In genomic region chr3:132964267-132964666, GRCh38 we compare ENCODE assay signal across 24 cellular contexts.
"Had no signal": no experiment of that assay in that cellular context is flagged by ENCODE, and none has a peak within 500 bp of the region (broad histone marks: within the 10 kb centered on the region; RNA-seq: fewer than 3 reads in every experiment).

No MANE protein-coding gene starts in this region.

- H3K36me3 Mint-ChIP-seq: activated CD8-positive, alpha-beta memory T cell treated with anti-CD3 and anti-CD28 coated beads, Interleukin-2, amount 10 ng/mL, durations not matched to agents 7 days and 5 days; activated naive CD4-positive, alpha-beta T cell treated with anti-CD3 and anti-CD28 coated beads, Interleukin-2, amount 50 U/mL, for 72 hours; natural killer cell treated with Interleukin-12 subunit alpha and Interleukin-12 subunit beta and Interleukin-15 and Interleukin-18, amount 100 ng/mL, for 72 hours had no signal

- ATAC-seq: activated CD4-positive, alpha-beta T cell treated with anti-CD3 and anti-CD28 coated beads for 36 hours; activated CD8-positive, alpha-beta memory T cell treated with anti-CD3 and anti-CD28 coated beads, Interleukin-2, amount 10 ng/mL, durations not matched to agents 7 days and 5 days; activated CD8-positive, alpha-beta T cell treated with anti-CD3 and anti-CD28 coated beads, Interleukin-2, amount 10 ng/mL, durations not matched to agents 7 days and 5 days; activated naive CD4-positive, alpha-beta T cell treated with anti-CD3 and anti-CD28 coated beads, Interleukin-2, amount 50 U/mL, for 72 hours; left lung; lower lobe of right lung; mucosa of descending colon; natural killer cell treated with Interleukin-12 subunit alpha and Interleukin-12 subunit beta and Interleukin-15 and Interleukin-18, amount 100 ng/mL, for 72 hours; right cardiac atrium had no signal

- DNase-seq: activated CD4-positive, alpha-beta T cell treated with anti-CD3 and anti-CD28 coated beads for 36 hours; activated CD4-positive, CD25-positive, alpha-beta regulatory T cell; activated CD8-positive, alpha-beta memory T cell treated with anti-CD3 and anti-CD28 coated beads, Interleukin-2, amount 10 ng/mL, durations not matched to agents 7 days and 5 days; activated CD8-positive, alpha-beta T cell treated with anti-CD3 and anti-CD28 coated beads, Interleukin-2, amount 10 ng/mL, durations not matched to agents 7 days and 5 days; activated T-cell treated with anti-CD3 and anti-CD28 coated beads, Interleukin-2, amount 50 U/mL, for 48 hours; central memory CD4-positive, alpha-beta T cell; effector CD4-positive, alpha-beta T cell; esophagus squamous epithelium; foreskin melanocyte; left lung; lower lobe of right lung; mesenchymal stem cell; mucosa of descending colon; posterior cingulate gyrus; right cardiac atrium; spleen; stimulated activated naive CD4-positive, alpha-beta T cell; T1000; testis; transverse colon had no signal

- H3K4me3 Mint-ChIP-seq: activated CD4-positive, alpha-beta T cell treated with anti-CD3 and anti-CD28 coated beads for 36 hours; activated CD8-positive, alpha-beta memory T cell treated with anti-CD3 and anti-CD28 coated beads, Interleukin-2, amount 10 ng/mL, durations not matched to agents 7 days and 5 days; activated CD8-positive, alpha-beta T cell treated with anti-CD3 and anti-CD28 coated beads, Interleukin-2, amount 10 ng/mL, durations not matched to agents 7 days and 5 days; dendritic cell treated with granulocyte-macrophage colony-stimulating factor and Interleukin-4, amounts not matched to agents 40 ng/mL and 50 ng/mL, for 4 days; natural killer cell treated with Interleukin-12 subunit alpha and Interleukin-12 subunit beta and Interleukin-15 and Interleukin-18, amount 100 ng/mL, for 72 hours had no signal

- H3K27me3 Mint-ChIP-seq: activated CD4-positive, alpha-beta T cell treated with anti-CD3 and anti-CD28 coated beads for 36 hours; dendritic cell treated with granulocyte-macrophage colony-stimulating factor and Interleukin-4, amounts not matched to agents 40 ng/mL and 50 ng/mL, for 4 days; natural killer cell treated with Interleukin-12 subunit alpha and Interleukin-12 subunit beta and Interleukin-15 and Interleukin-18, amount 100 ng/mL, for 72 hours had no signal

- H3K9me3 Mint-ChIP-seq: activated T-helper 2 cell treated with anti-CD3 and anti-CD28 coated beads, Interferon-gamma antibody, Interleukin-2, Interleukin-4, amounts not matched to agents 10 μg/mL and 5 μg/mL and 100 μg/mL, durations not matched to agents 14 hours and 24 hours and 36 hours; dendritic cell treated with granulocyte-macrophage colony-stimulating factor and Interleukin-4, amounts not matched to agents 40 ng/mL and 50 ng/mL, for 4 days had no signal

- H3K4me1 Mint-ChIP-seq: activated CD4-positive, alpha-beta T cell treated with anti-CD3 and anti-CD28 coated beads for 36 hours; activated CD8-positive, alpha-beta memory T cell treated with anti-CD3 and anti-CD28 coated beads, Interleukin-2, amount 10 ng/mL, durations not matched to agents 7 days and 5 days had no signal

- H3K27ac Mint-ChIP-seq: activated CD4-positive, alpha-beta T cell treated with anti-CD3 and anti-CD28 coated beads for 36 hours; activated CD8-positive, alpha-beta memory T cell treated with anti-CD3 and anti-CD28 coated beads, Interleukin-2, amount 10 ng/mL, durations not matched to agents 7 days and 5 days; activated CD8-positive, alpha-beta T cell treated with anti-CD3 and anti-CD28 coated beads, Interleukin-2, amount 10 ng/mL, durations not matched to agents 7 days and 5 days; activated naive CD4-positive, alpha-beta T cell treated with anti-CD3 and anti-CD28 coated beads, Interleukin-2, amount 50 U/mL, for 72 hours; activated T-helper 2 cell treated with anti-CD3 and anti-CD28 coated beads, Interferon-gamma antibody, Interleukin-2, Interleukin-4, amounts not matched to agents 10 μg/mL and 5 μg/mL and 100 μg/mL, durations not matched to agents 14 hours and 24 hours and 36 hours; dendritic cell treated with granulocyte-macrophage colony-stimulating factor and Interleukin-4, amounts not matched to agents 40 ng/mL and 50 ng/mL, for 4 days; natural killer cell treated with Interleukin-12 subunit alpha and Interleukin-12 subunit beta and Interleukin-15 and Interleukin-18, amount 100 ng/mL, for 72 hours had no signal
